20 cellular contexts compared by ENCODE assay signal in genomic region chr15:70220444-70220937, GRCh38.
DNase-seq lines count a peak whose midpoint lies in the region; ATAC-seq and TF ChIP-seq lines count a peak whose summit lies in the region.
"Had no signal": no experiment of that assay in that cellular context is flagged by ENCODE, and none has a peak within 500 bp of the region (broad histone marks: within the 10 kb centered on the region; RNA-seq: fewer than 3 reads in every experiment).

No MANE protein-coding gene starts in this region.

- no peaks in the 10 kb centered on the region for H3K9me2 ChIP-seq in SK-N-SH

- H3K4me3 Mint-ChIP-seq in activated CD8-positive, alpha-beta memory T cell treated with anti-CD3 and anti-CD28 coated beads, Interleukin-2, amount 10 ng/mL, durations not matched to agents 7 days and 5 days, result no peak overlapping the region
- H3K4me3 Mint-ChIP-seq: CD4-positive, CD25-positive, alpha-beta regulatory T cell had no signal

- H3K9ac ChIP-seq in SK-N-SH (no peak overlapping the region), OCI-LY3 (ENCODE audit: low read length) (peak overlapping the region; percentile 15; the same call in 1 of the 2 replicates)
- H3K9ac ChIP-seq: BLaER1 had no signal

- H3K9me3 ChIP-seq in SK-N-SH (no peaks in the 10 kb centered on the region), OCI-LY3 (ENCODE audit: insufficient read depth, low read length) (no peaks in the 10 kb centered on the region)
- H3K9me3 ChIP-seq: BLaER1 had no signal

- WGBS in SK-N-SH (ENCODE audit: low lambda C conversion rate), result 74% methylated on average over 5 of the region's 5 CpGs

- no peak for TF ChIP-seq RAD21 in SK-N-SH (IDR thresholded peaks at IDR 0.05; ENCODE audit: low read length)

- TF ChIP-seq EP300 in SK-N-SH (IDR thresholded peaks at IDR 0.05; ENCODE audit: borderline replicate concordance in 1 of 2, low read depth in 1 of 2, low read length in 1 of 2), result no peak

- no peak overlapping the region for H3K4me2 ChIP-seq in SK-N-SH
- peak overlapping the region; percentile 76 for H3K4me2 ChIP-seq in OCI-LY3 (ENCODE audit: low read length)
- H3K4me2 ChIP-seq: BLaER1 had no signal

- ATAC-seq in SK-N-SH treated with all-trans-retinoic acid at 6 μM for 48 hours (no peak), GM21515 (IDR thresholded peaks at IDR 0.05; ENCODE audit: unreplicated experiment) (no peak), HG03442 (IDR thresholded peaks at IDR 0.05; ENCODE audit: unreplicated experiment) (no peak)
- ATAC-seq in activated CD8-positive, alpha-beta memory T cell treated with anti-CD3 and anti-CD28 coated beads, Interleukin-2, amount 10 ng/mL, durations not matched to agents 7 days and 5 days, result no peak
- ATAC-seq: HepG2, Panc1 had no signal

- H3K27me3 Mint-ChIP-seq in activated CD8-positive, alpha-beta memory T cell treated with anti-CD3 and anti-CD28 coated beads, Interleukin-2, amount 10 ng/mL, durations not matched to agents 7 days and 5 days, result peaks cover 7% of the 10 kb centered on the region
- H3K27me3 Mint-ChIP-seq: CD4-positive, CD25-positive, alpha-beta regulatory T cell had no signal

- no peak overlapping the region for H3K27ac Mint-ChIP-seq in activated CD8-positive, alpha-beta memory T cell treated with anti-CD3 and anti-CD28 coated beads, Interleukin-2, amount 10 ng/mL, durations not matched to agents 7 days and 5 days

- H4K20me1 ChIP-seq in SK-N-SH (ENCODE audit: insufficient read depth), result no peaks in the 10 kb centered on the region
- no peaks in the 10 kb centered on the region for H4K20me1 ChIP-seq in OCI-LY3 (ENCODE audit: insufficient read depth, low read length)
- H4K20me1 ChIP-seq: BLaER1 had no signal

- H3K79me2 ChIP-seq in SK-N-SH (ENCODE audit: insufficient read depth), result no peaks in the 10 kb centered on the region
- H3K79me2 ChIP-seq in OCI-LY3 (ENCODE audit: low read length), result no peaks in the 10 kb centered on the region

- TF ChIP-seq CTCF in SK-N-SH (IDR thresholded peaks at IDR 0.05) (no peak), OCI-LY3 (IDR thresholded peaks at IDR 0.05; ENCODE audit: low read depth, low read length) (no peak)

- H3K27me3 ChIP-seq in SK-N-SH (ENCODE audit: insufficient read depth) (no peaks in the 10 kb centered on the region), OCI-LY3 (ENCODE audit: low read depth, low read length) (no peaks in the 10 kb centered on the region)
- H3K27me3 ChIP-seq: BLaER1 had no signal

- no peaks in the 10 kb centered on the region for H3K9me3 Mint-ChIP-seq in activated CD8-positive, alpha-beta memory T cell treated with anti-CD3 and anti-CD28 coated beads, Interleukin-2, amount 10 ng/mL, durations not matched to agents 7 days and 5 days (ENCODE audit: low read depth)
- H3K9me3 Mint-ChIP-seq: CD4-positive, CD25-positive, alpha-beta regulatory T cell had no signal

- H3K4me3 ChIP-seq in SK-N-SH (ENCODE audit: low read depth in 2 of 2, low read length in 1 of 2) (no peak overlapping the region), OCI-LY3 (ENCODE audit: low read length) (peak overlapping the region; percentile 62)
- H3K4me3 ChIP-seq: BLaER1 had no signal

- H2AFZ ChIP-seq in SK-N-SH (ENCODE audit: low read depth) (no peak overlapping the region), OCI-LY3 (ENCODE audit: low read depth, low read length) (peak overlapping the region; percentile 80)

- peaks cover 4% of the 10 kb centered on the region for H3F3A ChIP-seq in SK-N-SH (replicated peaks; ENCODE audit: insufficient read depth)

- H3K36me3 ChIP-seq in SK-N-SH (replicated peaks in 1 of 2; ENCODE audit: control insufficient read depth in 1 of 2, insufficient read depth in 2 of 2, low read length in 1 of 2), result no peaks in the 10 kb centered on the region
- H3K36me3 ChIP-seq in OCI-LY3 (replicated peaks; ENCODE audit: low read depth, low read length), result no peaks in the 10 kb centered on the region
- H3K36me3 ChIP-seq: BLaER1 had no signal

- no peaks in the 10 kb centered on the region for H3K36me3 Mint-ChIP-seq in activated CD8-positive, alpha-beta memory T cell treated with anti-CD3 and anti-CD28 coated beads, Interleukin-2, amount 10 ng/mL, durations not matched to agents 7 days and 5 days
- H3K36me3 Mint-ChIP-seq: CD4-positive, CD25-positive, alpha-beta regulatory T cell had no signal

- peaks cover 5% of the 10 kb centered on the region for H3K4me1 Mint-ChIP-seq in activated CD8-positive, alpha-beta memory T cell treated with anti-CD3 and anti-CD28 coated beads, Interleukin-2, amount 10 ng/mL, durations not matched to agents 7 days and 5 days

- POLR2A ChIA-PET in SK-N-SH (lab: Yijun Ruan, JAX), result no interaction called here

- no peak for DNase-seq in SK-N-SH
- peak; percentile 89 for DNase-seq in NCI-H1417 treated with DMSO at 0.1 percent for 48 hours (lab: John Stamatoyannopoulos, UW)
- no peak for DNase-seq in activated CD8-positive, alpha-beta memory T cell treated with anti-CD3 and anti-CD28 coated beads, Interleukin-2, amount 10 ng/mL, durations not matched to agents 7 days and 5 days
- DNase-seq: CD4-positive, CD25-positive, alpha-beta regulatory T cell; DMS153; HCEC 1CT; MV-4-11; NCI-H1105 treated with DMSO at 0.1 percent for 48 hours; NCI-H1694 treated with DMSO at 0.1 percent for 48 hours; NCI-H2081; NCI-H774; SHP77 had no signal

- CTCF ChIA-PET in SK-N-SH (lab: Yijun Ruan, JAX), result no interaction called here
- CTCF ChIA-PET in activated CD8-positive, alpha-beta memory T cell treated with anti-CD3 and anti-CD28 coated beads, Interleukin-2, amount 10 ng/mL, durations not matched to agents 7 days and 5 days (lab: Charles Lee), result no interaction called here

- H3K4me1 ChIP-seq in SK-N-SH (ENCODE audit: control insufficient read depth in 1 of 2, insufficient read depth in 2 of 2, low read depth in 1 of 2, low read length in 1 of 2) (peaks cover 0 to 37% of the 10 kb centered on the region in 2 experiments; a peak in 1 of 4 replicates), OCI-LY3 (ENCODE audit: low read length) (peaks cover 23% of the 10 kb centered on the region)

- H3K27ac ChIP-seq in SK-N-SH (ENCODE audit: low read depth in 2 of 2, low read length in 1 of 2), result no peak overlapping the region
- no peak overlapping the region for H3K27ac ChIP-seq in OCI-LY3 (ENCODE audit: low read length)
- H3K27ac ChIP-seq: BLaER1, RWPE1 had no signal

TF ChIP-seq in SK-N-SH, 30 proteins besides CTCF, POLR2A, EP300 and RAD21:
- no peak for TF ChIP-seq RXRA (IDR thresholded peaks at IDR 0.05; ENCODE audit: borderline replicate concordance, low read depth)
- TF ChIP-seq FOXM1 (IDR thresholded peaks at IDR 0.05; ENCODE audit: low read depth), result no peak
- TF ChIP-seq JUND (IDR thresholded peaks at IDR 0.05), result no peak
- no peak for TF ChIP-seq MAX (IDR thresholded peaks at IDR 0.05; ENCODE audit: low read depth)
- TF ChIP-seq GATA2 (CRISPR knock-in tag; IDR thresholded peaks at IDR 0.05), result 0 out of 2 replicates have a peak, but pooled peaks have one; percentile 9

TF ChIP-seq in SK-N-SH treated with all-trans-retinoic acid at 6 μM for 48 hours, 23 proteins besides CTCF, POLR2A, EP300 and RAD21 (continues in another document):
- TF ChIP-seq CSRNP3 (CRISPR knock-in tag; IDR thresholded peaks at IDR 0.05) (no peak), ESRRG (CRISPR knock-in tag; IDR thresholded peaks at IDR 0.05) (no peak), ZNF565 (CRISPR knock-in tag; conservative IDR thresholded peaks at IDR 0.05; ENCODE audit: low read depth) (no peak), GLIS3 (CRISPR knock-in tag; IDR thresholded peaks at IDR 0.05) (no peak), SNAI2 (CRISPR knock-in tag; IDR thresholded peaks at IDR 0.05) (no peak), TCF4 (CRISPR knock-in tag; IDR thresholded peaks at IDR 0.05; ENCODE audit: borderline replicate concordance) (no peak), RARB (CRISPR knock-in tag; IDR thresholded peaks at IDR 0.05) (no peak), ZC3H10 (CRISPR knock-in tag; IDR thresholded peaks at IDR 0.05) (no peak), BACH2 (CRISPR knock-in tag; IDR thresholded peaks at IDR 0.05; ENCODE audit: borderline replicate concordance) (no peak), ARNTL (CRISPR knock-in tag; IDR thresholded peaks at IDR 0.05; ENCODE audit: borderline replicate concordance, low read depth) (no peak), CREB5 (CRISPR knock-in tag; IDR thresholded peaks at IDR 0.05; ENCODE audit: low read depth) (no peak), ZNF8 (CRISPR knock-in tag; IDR thresholded peaks at IDR 0.05) (no peak), ISL1 (CRISPR knock-in tag; IDR thresholded peaks at IDR 0.05) (no peak), ZFP30 (CRISPR knock-in tag; IDR thresholded peaks at IDR 0.05) (no peak)
